10 cellular contexts compared by ENCODE assay signal in genomic region chr6:40586800-40587201, GRCh38. TPM values are rescaled to one million over a fixed set of nuclear protein-coding genes. Genes with fewer than 3 reads are reported as not detected.
DNase-seq lines count a peak whose midpoint lies in the region; ATAC-seq and FAIRE-seq lines count a peak whose summit lies in the region.
"Had no signal": no experiment of that assay in that cellular context is flagged by ENCODE, and none has a peak within 500 bp of the region (broad histone marks: within the 10 kb centered on the region; RNA-seq: fewer than 3 reads in every experiment).

No MANE protein-coding gene starts in this region.

- peaks cover 18% of the 10 kb centered on the region for H3K4me1 ChIP-seq in iPS-20b (ENCODE audit: insufficient read depth, low read length)

- ATAC-seq in stimulated activated memory B cell treated with anti-CD40 and anti-IgM and Interleukin-4, amounts not matched to agents 10 μg/mL and 1 μg/mL and 100 μg/mL, for 72 hours, result no peak

- FAIRE-seq in urothelium cell line (lab: Jason Lieb, UNC), result no peak

- H3K9ac ChIP-seq in iPS-20b (ENCODE audit: low read depth, low read length), result peak overlapping the region; percentile 28; the same call in 1 of the 2 replicates

- peaks cover 14% of the 10 kb centered on the region for H3K4me1 Mint-ChIP-seq in stimulated activated memory B cell treated with anti-CD40 and anti-IgM and Interleukin-4, amounts not matched to agents 10 μg/mL and 1 μg/mL and 100 μg/mL, for 72 hours

- H3K36me3 ChIP-seq in iPS-20b (ENCODE audit: insufficient read depth, low read depth, low read length), result no peaks in the 10 kb centered on the region

- H3K36me3 Mint-ChIP-seq in stimulated activated memory B cell treated with anti-CD40 and anti-IgM and Interleukin-4, amounts not matched to agents 10 μg/mL and 1 μg/mL and 100 μg/mL, for 72 hours, result no peaks in the 10 kb centered on the region
- H3K36me3 Mint-ChIP-seq: CD4-positive, CD25-positive, alpha-beta regulatory T cell had no signal

- peaks cover 65% of the 10 kb centered on the region for H3K27me3 Mint-ChIP-seq in stimulated activated memory B cell treated with anti-CD40 and anti-IgM and Interleukin-4, amounts not matched to agents 10 μg/mL and 1 μg/mL and 100 μg/mL, for 72 hours

- H3K9me3 ChIP-seq in iPS-20b (ENCODE audit: insufficient read depth, low read depth, low read length), result no peaks in the 10 kb centered on the region

- peaks cover 54% of the 10 kb centered on the region for H3K27me3 ChIP-seq in iPS-20b (ENCODE audit: insufficient read depth, low read length)

- H3K4me3 Mint-ChIP-seq in stimulated activated memory B cell treated with anti-CD40 and anti-IgM and Interleukin-4, amounts not matched to agents 10 μg/mL and 1 μg/mL and 100 μg/mL, for 72 hours, result peak overlapping the region; percentile 78

- H3K4me3 ChIP-seq in iPS-20b (ENCODE audit: low read length), result peak overlapping the region; percentile 88

- peaks cover 2% of the 10 kb centered on the region for H3K9me3 Mint-ChIP-seq in stimulated activated memory B cell treated with anti-CD40 and anti-IgM and Interleukin-4, amounts not matched to agents 10 μg/mL and 1 μg/mL and 100 μg/mL, for 72 hours

- DNase-seq in NCI-H524 (lab: John Stamatoyannopoulos, UW) (peak; percentile 57 to 58), NCI-H524 treated with DMSO at 0.1 percent for 48 hours (lab: John Stamatoyannopoulos, UW) (no peak), urothelium cell line (ENCODE audit: low spot score) (no peak), NOMO-1 treated with dmso at 0.1 percent for 144 hours (lab: John Stamatoyannopoulos, UW; ENCODE audit: unreplicated experiment) (no peak), A172 (ENCODE audit: low spot score) (no peak)
- DNase-seq in activated T-cell treated with anti-CD3 and anti-CD28 coated beads, Interleukin-2, amount 50 U/mL, for 48 hours, result peak; percentile 28 to 33

- H3K27ac Mint-ChIP-seq in stimulated activated memory B cell treated with anti-CD40 and anti-IgM and Interleukin-4, amounts not matched to agents 10 μg/mL and 1 μg/mL and 100 μg/mL, for 72 hours, result no peak overlapping the region
- H3K27ac Mint-ChIP-seq: CD4-positive, CD25-positive, alpha-beta regulatory T cell had no signal

- H3K27ac ChIP-seq in iPS-20b (ENCODE audit: low read length), result no peak overlapping the region

RNA-seq across cellular contexts. Expression of gene LRFN2, which starts 0.4 kb away (rescaled TPM):
- total RNA-seq in A172 (2014; rRNA removed; shearing (Covaris generic)), result not detected in 2 replicates
- total RNA-seq: CD4-positive, CD25-positive, alpha-beta regulatory T cell; pulmonary artery endothelial cell had no signal

Comparison
In these comparisons a context has a peak if more than half of its experiments do, and no peak if none do; other contexts are left out.
1. DNase-seq: peak in NCI-H524 (2 of 2) and activated T-cell treated with anti-CD3 and anti-CD28 coated beads, Interleukin-2, amount 50 U/mL, for 48 hours (2 of 2); none in NCI-H524 treated with DMSO at 0.1 percent for 48 hours (single experiment), urothelium cell line (single experiment), NOMO-1 treated with dmso at 0.1 percent for 144 hours (single experiment) and A172 (single experiment).